25 cellular contexts compared by ENCODE assay signal in the genomic region with DNA sequence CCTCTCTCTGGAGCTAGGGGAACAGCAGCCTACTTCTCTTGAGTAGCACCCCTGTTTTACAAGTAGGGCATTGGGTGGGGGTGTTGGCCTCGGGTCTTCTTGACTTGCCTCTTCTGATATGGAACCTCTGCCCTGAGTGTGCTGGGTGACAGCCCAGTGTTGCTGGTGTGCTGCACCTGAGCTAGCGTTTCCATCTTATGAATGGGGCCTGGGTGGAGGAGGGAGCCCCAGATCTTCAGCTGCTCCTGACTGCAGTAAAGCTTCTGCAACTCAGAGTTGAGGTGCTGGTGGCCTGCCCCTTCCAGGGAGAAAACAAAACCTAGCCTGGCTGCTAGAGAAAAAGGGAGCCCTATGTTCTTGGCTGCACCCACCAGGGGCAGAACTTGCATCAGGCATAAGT.
"Had no signal": no experiment of that assay in that cellular context is flagged by ENCODE, and none has a peak within 500 bp of the region (broad histone marks: within the 10 kb centered on the region; RNA-seq: fewer than 3 reads in every experiment).

No MANE protein-coding gene starts in this region.

- H3K36me3 ChIP-seq: gastrocnemius medialis, heart right ventricle, left ventricle myocardium inferior, lower lobe of right lung, neutrophil, ovary, right atrium auricular region, sigmoid colon, tibial nerve had no signal

- H3K36me3 Mint-ChIP-seq: stimulated activated naive B cell treated with anti-CD40 and anti-IgM and Interleukin-4, amounts not matched to agents 10 μg/mL and 1 μg/mL and 100 μg/mL, for 72 hours had no signal

- H3K27me3 ChIP-seq: gastrocnemius medialis, neutrophil, ovary, right atrium auricular region, sigmoid colon, testis, tibial nerve had no signal

- H3K27ac ChIP-seq: dorsolateral prefrontal cortex, gastrocnemius medialis, heart right ventricle, left ventricle myocardium inferior, lower lobe of right lung, neutrophil, ovary, right atrium auricular region, sigmoid colon, skin epidermis, testis, tibial nerve had no signal

- H3K9me3 ChIP-seq: gastrocnemius medialis, lower lobe of right lung, ovary, testis had no signal

- ATAC-seq: esophagus mucosa; gastrocnemius medialis; heart right ventricle; left cardiac atrium; lower lobe of right lung; stimulated activated naive B cell treated with anti-CD40 and anti-IgM and Interleukin-4, amounts not matched to agents 10 μg/mL and 1 μg/mL and 100 μg/mL, for 72 hours had no signal

- H3K27ac Mint-ChIP-seq: immature natural killer cell; memory B cell; nephron progenitor cell; stimulated activated naive B cell treated with anti-CD40 and anti-IgM and Interleukin-4, amounts not matched to agents 10 μg/mL and 1 μg/mL and 100 μg/mL, for 72 hours had no signal

- H3K27me3 Mint-ChIP-seq: stimulated activated naive CD8-positive, alpha-beta T cell treated with anti-CD3 and anti-CD28 coated beads, Interleukin-15, amount 100 ng/mL, for 72 hours had no signal

- H3K4me3 Mint-ChIP-seq: immature natural killer cell; memory B cell; nephron progenitor cell; stimulated activated naive B cell treated with anti-CD40 and anti-IgM and Interleukin-4, amounts not matched to agents 10 μg/mL and 1 μg/mL and 100 μg/mL, for 72 hours; stimulated activated naive CD8-positive, alpha-beta T cell treated with anti-CD3 and anti-CD28 coated beads, Interleukin-15, amount 100 ng/mL, for 72 hours had no signal

- H3K4me1 Mint-ChIP-seq: immature natural killer cell; memory B cell; stimulated activated naive B cell treated with anti-CD40 and anti-IgM and Interleukin-4, amounts not matched to agents 10 μg/mL and 1 μg/mL and 100 μg/mL, for 72 hours had no signal

- DNase-seq: cortex of kidney; effector CD8-positive, alpha-beta T cell; gastrocnemius medialis; heart right ventricle; immature natural killer cell; kidney; left cardiac atrium; left ventricle myocardium inferior; lower lobe of right lung; midbrain; nephron progenitor cell; ovary; sigmoid colon; stimulated activated CD4-positive, alpha-beta T cell treated with anti-CD3 and anti-CD28 coated beads, Interleukin-2, amount 100 ng/mL, for 24 hours; stimulated activated CD4-positive, alpha-beta T cell treated with anti-CD3 and anti-CD28 coated beads, Interleukin-4, amount 100 ng/mL, for 4 hours; stimulated activated naive B cell treated with anti-CD40 and anti-IgM and Interleukin-4, amounts not matched to agents 10 μg/mL and 1 μg/mL and 100 μg/mL, for 72 hours; testis had no signal

- H3K4me3 ChIP-seq: dorsolateral prefrontal cortex, gastrocnemius medialis, heart right ventricle, left ventricle myocardium inferior, lower lobe of right lung, ovary, right atrium auricular region, sigmoid colon, skin epidermis, testis, tibial nerve had no signal

- H3K4me1 ChIP-seq: gastrocnemius medialis, heart right ventricle, left ventricle myocardium inferior, lower lobe of right lung, right atrium auricular region, sigmoid colon, testis, tibial nerve had no signal
